Comparison of ENCODE assay signal across 9 cellular contexts in the genomic region with DNA sequence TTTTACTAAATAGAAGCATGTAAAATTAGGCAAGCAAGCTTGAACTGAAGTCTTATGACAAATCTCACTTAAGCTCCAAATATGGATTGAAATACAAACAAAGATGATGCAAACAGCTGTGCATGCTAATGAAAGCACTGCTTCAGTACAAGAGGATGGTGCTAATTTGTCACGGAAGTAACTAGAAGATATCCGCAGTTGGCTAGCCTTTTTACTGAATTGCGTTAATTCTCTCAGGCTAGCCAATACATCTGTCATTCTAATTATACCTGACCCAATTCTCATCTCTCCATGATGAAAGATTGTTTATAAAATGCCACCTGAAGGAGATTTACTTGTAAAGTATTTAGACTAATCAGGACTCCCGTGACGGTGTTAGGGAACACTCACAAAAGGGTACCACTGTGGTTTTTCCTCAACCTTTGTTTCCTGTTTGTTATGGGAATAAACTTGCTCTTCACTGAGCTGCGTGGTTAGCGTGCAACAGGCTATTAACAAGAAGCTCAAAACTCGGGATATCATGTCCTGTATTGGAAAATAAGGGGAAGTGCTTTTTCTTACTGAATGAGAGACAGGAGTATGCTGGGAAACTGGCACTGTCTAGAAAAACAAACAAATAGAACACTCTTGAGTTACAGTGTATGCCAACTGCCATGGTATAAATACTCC.
A peak's percentile ranks its signal among the peaks of the same experiment; 100 is the strongest.
DNase-seq lines count a peak whose midpoint lies in the region; ATAC-seq, FAIRE-seq and TF ChIP-seq lines count a peak whose summit lies in the region.
"Had no signal": no experiment of that assay in that cellular context is flagged by ENCODE, and none has a peak within 500 bp of the region (broad histone marks: within the 10 kb centered on the region; RNA-seq: fewer than 3 reads in every experiment).

No MANE protein-coding gene starts in this region.

- no peak for TF ChIP-seq EP300 in esophagus muscularis mucosa (IDR thresholded peaks at IDR 0.05)

- in situ Hi-C loops in GM23248 (cut with MboI): no loop called here

- H3K9me3 ChIP-seq in GM23248 (ENCODE audit: low read depth): no peaks in the 10 kb centered on the region
- no peaks in the 10 kb centered on the region for H3K9me3 ChIP-seq in esophagus muscularis mucosa
- H3K9me3 ChIP-seq in psoas muscle: no peaks in the 10 kb centered on the region
- no peaks in the 10 kb centered on the region for H3K9me3 ChIP-seq in kidney (ENCODE audit: control insufficient read depth in 1 of 2, low read length in 2 of 2)

- peak overlapping the region; percentile 17 for H3K27ac ChIP-seq in GM23248
- H3K27ac ChIP-seq in esophagus muscularis mucosa (replicated peaks in 1 of 4): peak overlapping the region; percentile 25 to 53 (median 46)
- peak overlapping the region; percentile 7 for H3K27ac ChIP-seq in psoas muscle
- H3K27ac ChIP-seq in kidney (ENCODE audit: low read depth in 2 of 2, low read length in 2 of 2): no peak overlapping the region

- peak overlapping the region; percentile 79 for H3K4me2 ChIP-seq in GM23248 (ENCODE audit: unreplicated experiment)

- POLR2A ChIA-PET in activated CD8-positive, alpha-beta T cell treated with anti-CD3 and anti-CD28 coated beads for 36 hours (lab: Charles Lee): no interaction called here

- no peaks in the 10 kb centered on the region for H3K36me3 ChIP-seq in GM23248 (ENCODE audit: low read depth)
- peaks cover 0 to 3% (median 0%) of the 10 kb centered on the region in 4 donors for H3K36me3 ChIP-seq in esophagus muscularis mucosa
- H3K36me3 ChIP-seq in psoas muscle (ENCODE audit: insufficient read depth in 1 of 2, low read depth in 1 of 2): no peaks in the 10 kb centered on the region
- H3K36me3 ChIP-seq in kidney (ENCODE audit: control insufficient read depth in 1 of 2, insufficient read depth in 2 of 2, low read length in 2 of 2): no peaks in the 10 kb centered on the region

- H3K4me3 Mint-ChIP-seq in activated CD8-positive, alpha-beta T cell treated with anti-CD3 and anti-CD28 coated beads for 36 hours: no peak overlapping the region
- no peak overlapping the region for H3K4me3 Mint-ChIP-seq in mesothelial cell of epicardium

- H3K79me2 ChIP-seq in GM23248 (ENCODE audit: insufficient read depth): 0 out of 2 replicates have a peak, but pooled peaks cover 4% of the 10 kb centered on the region

- no peaks in the 10 kb centered on the region for H3K27me3 Mint-ChIP-seq in activated CD8-positive, alpha-beta T cell treated with anti-CD3 and anti-CD28 coated beads for 36 hours
- H3K27me3 Mint-ChIP-seq in mesothelial cell of epicardium (ENCODE audit: low read depth): no peaks in the 10 kb centered on the region

- H3K4me1 ChIP-seq in GM23248 (ENCODE audit: insufficient read depth): peaks cover 11% of the 10 kb centered on the region; the same call in 1 of the 2 replicates
- H3K4me1 ChIP-seq in esophagus muscularis mucosa: peaks cover 0 to 11% (median 9%) of the 10 kb centered on the region in 4 donors
- H3K4me1 ChIP-seq in psoas muscle: peaks cover 5% of the 10 kb centered on the region
- no peaks in the 10 kb centered on the region for H3K4me1 ChIP-seq in kidney (ENCODE audit: control insufficient read depth in 1 of 2, insufficient read depth in 1 of 2, low read depth in 1 of 2, low read length in 2 of 2)

- intact Hi-C loops in esophagus muscularis mucosa (cut with DNase I): no loop called here
- intact Hi-C loops in psoas muscle (cut with DNase I): no loop called here
- intact Hi-C loops in kidney (cut with DNase I): no loop called here
- intact Hi-C loops in activated CD8-positive, alpha-beta T cell treated with anti-CD3 and anti-CD28 coated beads for 36 hours (cut with micrococcal nuclease): no loop called here

- H3K36me3 Mint-ChIP-seq in activated CD8-positive, alpha-beta T cell treated with anti-CD3 and anti-CD28 coated beads for 36 hours (ENCODE audit: low read depth): no peaks in the 10 kb centered on the region
- peaks cover 4% of the 10 kb centered on the region for H3K36me3 Mint-ChIP-seq in mesothelial cell of epicardium

- peak overlapping the region; percentile 43 for H3K9ac ChIP-seq in GM23248
- H3K9ac ChIP-seq in kidney (ENCODE audit: low read length in 2 of 2): no peak overlapping the region

- no peak for TF ChIP-seq CTCF in esophagus muscularis mucosa (IDR thresholded peaks at IDR 0.05)
- no peak for TF ChIP-seq CTCF in psoas muscle (IDR thresholded peaks at IDR 0.05)
- no peak for TF ChIP-seq CTCF in kidney (IDR thresholded peaks at IDR 0.05; ENCODE audit: borderline replicate concordance, extremely low read depth, insufficient read depth)
- TF ChIP-seq CTCF in activated CD8-positive, alpha-beta T cell treated with anti-CD3 and anti-CD28 coated beads for 36 hours (IDR thresholded peaks at IDR 0.05): no peak
- no peak for TF ChIP-seq CTCF in mesothelial cell of epicardium (IDR thresholded peaks at IDR 0.05; ENCODE audit: unreplicated experiment)

- H3K9me3 Mint-ChIP-seq in activated CD8-positive, alpha-beta T cell treated with anti-CD3 and anti-CD28 coated beads for 36 hours: no peaks in the 10 kb centered on the region
- no peaks in the 10 kb centered on the region for H3K9me3 Mint-ChIP-seq in mesothelial cell of epicardium

- H3K4me1 Mint-ChIP-seq in activated CD8-positive, alpha-beta T cell treated with anti-CD3 and anti-CD28 coated beads for 36 hours (ENCODE audit: low read depth): no peaks in the 10 kb centered on the region
- peaks cover 14% of the 10 kb centered on the region for H3K4me1 Mint-ChIP-seq in mesothelial cell of epicardium

- ATAC-seq in psoas muscle: peak in 3 of 4 donors; percentile 45 to 54 (median 53)
- ATAC-seq in activated CD8-positive, alpha-beta T cell treated with anti-CD3 and anti-CD28 coated beads for 36 hours: no peak

- H3K4me3 ChIP-seq in GM23248 (peak overlapping the region; percentile 36), esophagus muscularis mucosa (peak overlapping the region in 1 of 4 donors; percentile 18), psoas muscle (no peak overlapping the region), kidney (ENCODE audit: low read length in 2 of 2) (no peak overlapping the region)

- CTCF ChIA-PET in activated CD8-positive, alpha-beta T cell treated with anti-CD3 and anti-CD28 coated beads for 36 hours (lab: Charles Lee): no interaction called here

- peak overlapping the region; percentile 44 for H2AFZ ChIP-seq in GM23248

- 33 to 42% methylated on average over 8 of the region's 8 CpGs for WGBS in GM23248 (ENCODE audit: low coverage in 1 of 2, low lambda C conversion rate in 2 of 2, missing lambda C conversion rate in 2 of 2), 2 experiments
- WGBS in esophagus muscularis mucosa: 58% methylated on average over 8 of the region's 8 CpGs
- WGBS in psoas muscle, 3 donors: 13 to 18% (median 17%) methylated on average over 8 of the region's 8 CpGs

- no peaks in the 10 kb centered on the region for H3F3A ChIP-seq in GM23248 (ENCODE audit: insufficient read depth)

- DNase-seq in GM23248 (peak; percentile 62), NCI-H524 treated with DMSO at 0.1 percent for 48 hours (lab: John Stamatoyannopoulos, UW) (peak; percentile 91), esophagus muscularis mucosa (ENCODE audit: extremely low spot score) (no peak), psoas muscle (no peak), kidney (no peak), mesothelial cell of epicardium (ENCODE audit: low spot score in 2 of 2, unreplicated experiment in 2 of 2) (no peak)
- DNase-seq in activated CD8-positive, alpha-beta T cell treated with anti-CD3 and anti-CD28 coated beads for 36 hours: no peak
- DNase-seq in activated CD4-positive, alpha-beta T cell treated with anti-CD3 and anti-CD28 coated beads for 4 hours: no peak
- DNase-seq: activated effector memory CD4-positive, alpha-beta T cell treated with Interleukin-2 at 50 U/mL for 16 hours had no signal

- no peak for TF ChIP-seq POLR2A in esophagus muscularis mucosa (IDR thresholded peaks at IDR 0.05; ENCODE audit: low read depth)

- no peak overlapping the region for H3K27ac Mint-ChIP-seq in activated CD8-positive, alpha-beta T cell treated with anti-CD3 and anti-CD28 coated beads for 36 hours
- H3K27ac Mint-ChIP-seq in mesothelial cell of epicardium: no peak overlapping the region

- no peaks in the 10 kb centered on the region for H3K9me2 ChIP-seq in GM23248 (ENCODE audit: insufficient read depth)

- FAIRE-seq in kidney (lab: Jason Lieb, UNC): no peak

- H4K20me1 ChIP-seq in GM23248 (ENCODE audit: insufficient read depth): no peaks in the 10 kb centered on the region

- H3K27me3 ChIP-seq in GM23248 (replicated peaks; ENCODE audit: insufficient read depth) (no peaks in the 10 kb centered on the region), esophagus muscularis mucosa (no peaks in the 10 kb centered on the region), psoas muscle (ENCODE audit: insufficient read depth in 3 of 3, low read length in 2 of 3) (no peaks in the 10 kb centered on the region)

Comparison
In these comparisons a context has a peak if more than half of its experiments do, and no peak if none do; other contexts are left out.
1. DNase-seq: peak in GM23248 (single experiment) and NCI-H524 treated with DMSO at 0.1 percent for 48 hours (single experiment); none in esophagus muscularis mucosa (single experiment), psoas muscle (0 of 2), kidney (single experiment), activated CD8-positive, alpha-beta T cell treated with anti-CD3 and anti-CD28 coated beads for 36 hours (single experiment), activated CD4-positive, alpha-beta T cell treated with anti-CD3 and anti-CD28 coated beads for 4 hours (0 of 2) and mesothelial cell of epicardium (0 of 2).
2. H3K27ac ChIP-seq: peak in GM23248 (single experiment), esophagus muscularis mucosa (4 of 4) and psoas muscle (single experiment); none in kidney (0 of 2).